In the genomic region with DNA sequence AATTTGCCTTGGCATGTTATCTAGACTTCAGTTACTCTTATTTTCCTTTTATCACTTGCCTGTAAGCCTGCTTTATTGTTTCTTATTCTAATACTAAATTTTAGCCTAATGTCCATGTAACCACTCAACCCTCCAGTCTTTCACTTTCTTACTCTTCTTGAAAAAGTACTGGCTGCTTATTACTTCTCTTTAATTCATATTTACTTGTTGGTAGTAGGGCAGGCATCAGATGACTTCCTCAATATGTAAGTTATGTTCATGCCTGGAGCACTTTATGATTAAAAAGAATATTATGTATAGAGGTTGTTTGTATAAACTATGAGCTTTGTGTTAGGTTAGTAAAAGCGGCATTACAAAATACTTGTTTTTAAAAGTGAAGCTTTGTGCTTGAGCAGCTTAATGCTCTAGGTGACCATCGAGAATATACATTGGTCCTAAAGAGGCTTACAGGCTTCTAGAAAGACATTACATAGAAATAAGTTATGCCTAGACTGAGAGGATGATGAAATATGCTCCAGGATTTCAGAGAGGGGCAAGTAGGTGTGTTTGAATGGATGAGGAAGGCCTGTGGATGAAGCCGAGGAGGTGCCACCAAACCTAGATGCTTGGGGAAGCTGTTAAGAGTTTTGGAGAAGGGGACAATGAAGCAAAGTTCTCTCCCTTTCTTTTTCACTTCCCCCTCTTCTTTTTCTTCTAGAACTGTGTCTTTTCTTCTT, we compare ENCODE assay signal across 1 cellular context.
TF ChIP-seq lines count a peak whose summit lies in the region.

No MANE protein-coding gene starts in this region.

TF ChIP-seq in GM23338, 12 proteins besides CTCF, POLR2A, EP300 and RAD21 (continued from another document):
- TF ChIP-seq, protein P1, sequence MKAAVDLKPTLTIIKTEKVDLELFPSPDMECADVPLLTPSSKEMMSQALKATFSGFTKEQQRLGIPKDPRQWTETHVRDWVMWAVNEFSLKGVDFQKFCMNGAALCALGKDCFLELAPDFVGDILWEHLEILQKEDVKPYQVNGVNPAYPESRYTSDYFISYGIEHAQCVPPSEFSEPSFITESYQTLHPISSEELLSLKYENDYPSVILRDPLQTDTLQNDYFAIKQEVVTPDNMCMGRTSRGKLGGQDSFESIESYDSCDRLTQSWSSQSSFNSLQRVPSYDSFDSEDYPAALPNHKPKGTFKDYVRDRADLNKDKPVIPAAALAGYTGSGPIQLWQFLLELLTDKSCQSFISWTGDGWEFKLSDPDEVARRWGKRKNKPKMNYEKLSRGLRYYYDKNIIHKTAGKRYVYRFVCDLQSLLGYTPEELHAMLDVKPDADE (IDR thresholded peaks at IDR 0.05), result no peak
- TF ChIP-seq CREB1 (CRISPR knock-in tag; IDR thresholded peaks at IDR 0.05; ENCODE audit: low read depth) (no peak), ZNF114 (CRISPR knock-in tag; IDR thresholded peaks at IDR 0.05) (no peak), ZNF462 (CRISPR knock-in tag; IDR thresholded peaks at IDR 0.05) (no peak), ZNF331 (CRISPR knock-in tag; IDR thresholded peaks at IDR 0.05; ENCODE audit: low read depth) (no peak)
